Comparison of ENCODE assay signal across 8 cellular contexts in the genomic region with DNA sequence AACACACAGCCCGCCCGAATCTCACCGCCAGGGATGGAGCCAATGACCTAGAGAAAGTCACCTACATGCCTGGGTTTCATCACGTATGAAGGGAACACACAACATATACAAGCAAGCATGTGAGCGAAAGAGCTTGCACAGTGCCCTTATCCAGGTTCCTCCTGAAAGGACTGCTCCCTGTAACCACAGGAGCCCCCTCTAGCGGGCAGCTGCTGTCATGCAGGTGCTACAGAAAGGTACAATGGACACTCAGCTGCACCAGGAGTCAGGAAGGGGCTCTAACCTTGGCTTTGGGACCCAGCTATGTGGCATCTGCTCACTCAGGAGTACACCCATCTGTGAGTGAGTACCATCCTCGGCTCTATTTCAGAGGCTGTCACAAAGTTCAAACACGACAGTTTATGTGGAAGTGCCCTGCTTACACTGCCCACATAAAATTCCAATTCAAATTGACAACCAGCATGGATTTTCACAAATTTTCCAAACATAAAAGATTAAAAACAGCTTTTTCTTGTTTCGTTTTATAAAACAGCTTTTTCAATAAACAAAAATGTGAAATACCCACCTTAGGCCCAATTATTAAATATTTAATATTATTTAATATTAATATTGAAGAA. TPM values are rescaled to one million over a fixed set of nuclear protein-coding genes. Genes with fewer than 3 reads are reported as not detected.
DNase-seq lines count a peak whose midpoint lies in the region; ATAC-seq and FAIRE-seq lines count a peak whose summit lies in the region.

No MANE protein-coding gene starts in this region.

- H3K9me3 ChIP-seq in MG63 (no peaks in the 10 kb centered on the region; the same call in 1 of the 2 replicates), T-helper 17 cell (ENCODE audit: control insufficient read depth, low read length, poor library complexity, severe bottlenecking) (no peaks in the 10 kb centered on the region)

- H3K4me3 Mint-ChIP-seq in T-helper 17 cell (no peak overlapping the region), immature natural killer cell (no peak overlapping the region)

- peaks cover 14% of the 10 kb centered on the region for H3K36me3 Mint-ChIP-seq in T-helper 17 cell (ENCODE audit: low read depth)
- H3K36me3 Mint-ChIP-seq in immature natural killer cell, result peaks cover 8 to 24% (median 10%) of the 10 kb centered on the region in 3 donors

- H3K36me3 ChIP-seq in MG63, result peaks cover 27% of the 10 kb centered on the region

- peak; percentile 57 for DNase-seq in MG63
- peak; percentile 43 to 56 (median 47) for DNase-seq in T-helper 17 cell
- DNase-seq in astrocyte of the hippocampus (ENCODE audit: low read depth, low spot score), result peak; percentile 80
- DNase-seq in immature natural killer cell, result peak; percentile 28 to 29 (median 28)
- peak; percentile 40 to 54 for DNase-seq in stimulated activated CD4-positive, alpha-beta T cell treated with anti-CD3 and anti-CD28 coated beads, Interleukin-1b, Interleukin-23, amount 100 ng/mL, for 4 hours (ENCODE audit: low read depth in 2 of 2)

- H3K27ac Mint-ChIP-seq in T-helper 17 cell (no peak overlapping the region), immature natural killer cell (no peak overlapping the region)

- no peaks in the 10 kb centered on the region for H3K27me3 ChIP-seq in MG63

- H3K4me3 ChIP-seq in MG63, result no peak overlapping the region

- FAIRE-seq in G401.6 (lab: Jason Lieb, UNC), result peak; percentile 8

- H3K27me3 Mint-ChIP-seq in T-helper 17 cell (no peaks in the 10 kb centered on the region), immature natural killer cell (ENCODE audit: low read depth in 3 of 3) (peaks cover 10 to 23% (median 18%) of the 10 kb centered on the region in 3 donors)

- ATAC-seq in T-helper 17 cell, result peak; percentile 29
- ATAC-seq in HG03460 (IDR thresholded peaks at IDR 0.05; ENCODE audit: unreplicated experiment), result no peak
- no peak for ATAC-seq in GM21825 (IDR thresholded peaks at IDR 0.05; ENCODE audit: unreplicated experiment)

- no peaks in the 10 kb centered on the region for H3K9me3 Mint-ChIP-seq in immature natural killer cell

- peaks cover 26% of the 10 kb centered on the region for H3K4me1 Mint-ChIP-seq in T-helper 17 cell
- peaks cover 28% of the 10 kb centered on the region in 2 donors for H3K4me1 Mint-ChIP-seq in immature natural killer cell

RNA-seq across cellular contexts. Expression of gene NDUFA10, which starts 3.5 kb away (rescaled TPM):
- total RNA-seq in MG63 (2014; rRNA removed; shearing (Covaris generic); ENCODE audit: low replicate concordance), result 165 and 201 TPM in 2 replicates
- total RNA-seq in T-helper 17 cell, result 10 to 100 TPM; 87.3 to 93.3 TPM
- polyA plus RNA-seq in immature natural killer cell, result 100 to 1,000 TPM; 121 to 165 (median 135) TPM

RNA-seq across cellular contexts. Expression of gene OR6B2, which starts 8.6 kb away (rescaled TPM):
- total RNA-seq in MG63 (2014; rRNA removed; shearing (Covaris generic); ENCODE audit: low replicate concordance), result not detected in 2 replicates
- total RNA-seq in T-helper 17 cell, result not detected
- polyA plus RNA-seq in immature natural killer cell, result not detected

RNA-seq across cellular contexts. Expression of gene OR6B3, which starts 31.7 kb away (rescaled TPM):
- total RNA-seq in MG63 (2014; rRNA removed; shearing (Covaris generic); ENCODE audit: low replicate concordance), result not detected in 2 replicates
- not detected for total RNA-seq in T-helper 17 cell
- not detected for polyA plus RNA-seq in immature natural killer cell

Comparison
In these comparisons a context has a peak if more than half of its experiments do, and no peak if none do; other contexts are left out.
1. DNase-seq: peak in every context shown above with its lines; median percentile 80 in astrocyte of the hippocampus; 57 in MG63; 47 in T-helper 17 cell; 47 in stimulated activated CD4-positive, alpha-beta T cell treated with anti-CD3 and anti-CD28 coated beads, Interleukin-1b, Interleukin-23, amount 100 ng/mL, for 4 hours; 28 in immature natural killer cell.